ENCODE assay signal across 9 cellular contexts in genomic region chr7:157347217-157347904, GRCh38. TPM values are rescaled to one million over a fixed set of nuclear protein-coding genes. Genes with fewer than 3 reads are reported as not detected.
DNase-seq lines count a peak whose midpoint lies in the region; ATAC-seq and TF ChIP-seq lines count a peak whose summit lies in the region.
"Had no signal": no experiment of that assay in that cellular context is flagged by ENCODE, and none has a peak within 500 bp of the region (broad histone marks: within the 10 kb centered on the region; RNA-seq: fewer than 3 reads in every experiment).

No MANE protein-coding gene starts in this region.

- H3K27ac Mint-ChIP-seq in chondrocyte (ENCODE audit: unreplicated experiment): peak overlapping the region; percentile 85
- peak overlapping the region in 3 of 10 donors; percentile 24 to 43 (median 32) for H3K27ac Mint-ChIP-seq in naive thymus-derived CD8-positive, alpha-beta T cell
- H3K27ac Mint-ChIP-seq: activated CD8-positive, alpha-beta memory T cell treated with anti-CD3 and anti-CD28 coated beads, Interleukin-2, amount 10 ng/mL, durations not matched to agents 7 days and 5 days had no signal

- no peaks in the 10 kb centered on the region for H3K36me3 Mint-ChIP-seq in chondrocyte (ENCODE audit: low read depth)
- peaks cover 0 to 28% (median 0%) of the 10 kb centered on the region in 3 donors for H3K36me3 Mint-ChIP-seq in naive thymus-derived CD8-positive, alpha-beta T cell

- POLR2A ChIA-PET in naive thymus-derived CD8-positive, alpha-beta T cell (lab: Charles Lee): no interaction called here

- peaks cover 54% of the 10 kb centered on the region for H3K4me1 Mint-ChIP-seq in chondrocyte (ENCODE audit: low read depth)
- H3K4me1 Mint-ChIP-seq in naive thymus-derived CD8-positive, alpha-beta T cell: peaks cover 24 to 89% (median 77%) of the 10 kb centered on the region in 4 donors

- H3K27me3 Mint-ChIP-seq in chondrocyte (ENCODE audit: low read depth): no peaks in the 10 kb centered on the region
- H3K27me3 Mint-ChIP-seq in naive thymus-derived CD8-positive, alpha-beta T cell: no peaks in the 10 kb centered on the region
- H3K27me3 Mint-ChIP-seq: activated CD8-positive, alpha-beta memory T cell treated with anti-CD3 and anti-CD28 coated beads, Interleukin-2, amount 10 ng/mL, durations not matched to agents 7 days and 5 days had no signal

- TF ChIP-seq CTCF in chondrocyte (IDR thresholded peaks at IDR 0.05): no peak

- DNase-seq in AG08395 (ENCODE audit: low spot score) (peak; percentile 72), LHCN-M2 (ENCODE audit: low read depth) (peak; percentile 78), chondrocyte (ENCODE audit: low spot score) (peak; percentile 30), MV-4-11 (lab: John Stamatoyannopoulos, UW) (no peak), SKM-1 (lab: John Stamatoyannopoulos, UW; ENCODE audit: unreplicated experiment) (no peak)
- DNase-seq in naive thymus-derived CD8-positive, alpha-beta T cell: no peak
- DNase-seq: activated CD8-positive, alpha-beta memory T cell treated with anti-CD3 and anti-CD28 coated beads, Interleukin-2, amount 10 ng/mL, durations not matched to agents 7 days and 5 days had no signal

- H3K4me3 Mint-ChIP-seq in chondrocyte (ENCODE audit: unreplicated experiment): peak overlapping the region; percentile 9
- H3K4me3 Mint-ChIP-seq in naive thymus-derived CD8-positive, alpha-beta T cell: peak overlapping the region in 7 of 10 donors; percentile 19 to 66 (median 45)
- H3K4me3 Mint-ChIP-seq: activated CD8-positive, alpha-beta memory T cell treated with anti-CD3 and anti-CD28 coated beads, Interleukin-2, amount 10 ng/mL, durations not matched to agents 7 days and 5 days had no signal

- peak in 1 of 2 donors; percentile 31 for ATAC-seq in naive thymus-derived CD8-positive, alpha-beta T cell
- no peak for ATAC-seq in HG03196 (IDR thresholded peaks at IDR 0.05; ENCODE audit: unreplicated experiment)
- no peak for ATAC-seq in HG03457 (IDR thresholded peaks at IDR 0.05; ENCODE audit: unreplicated experiment)
- ATAC-seq: activated CD8-positive, alpha-beta memory T cell treated with anti-CD3 and anti-CD28 coated beads, Interleukin-2, amount 10 ng/mL, durations not matched to agents 7 days and 5 days had no signal

- no peaks in the 10 kb centered on the region for H3K9me3 Mint-ChIP-seq in chondrocyte (ENCODE audit: low read depth)
- no peaks in the 10 kb centered on the region for H3K9me3 Mint-ChIP-seq in naive thymus-derived CD8-positive, alpha-beta T cell

RNA-seq across cellular contexts. Expression of gene DNAJB6, which starts 10.6 kb away (rescaled TPM):
- total RNA-seq in LHCN-M2 (2014; rRNA removed) (151 and 152 TPM in 2 replicates), chondrocyte (98.2 to 112 TPM (median 108 TPM) in 3 replicates)
- 163 TPM for polyA plus RNA-seq in LHCN-M2 (2012)
- 100 to 1,000 TPM; 112 to 118 TPM for total RNA-seq in naive thymus-derived CD8-positive, alpha-beta T cell
- 100 to 1,000 TPM; 113 to 159 (median 115) TPM for polyA plus RNA-seq in naive thymus-derived CD8-positive, alpha-beta T cell

Comparison
In these comparisons a context has a peak if more than half of its experiments do, and no peak if none do; other contexts are left out.
1. DNase-seq: peak in AG08395 (single experiment), LHCN-M2 (single experiment) and chondrocyte (single experiment); none in naive thymus-derived CD8-positive, alpha-beta T cell (0 of 10), MV-4-11 (single experiment) and SKM-1 (single experiment).